Comparison of ENCODE assay signal across 2 cellular contexts in genomic region chr1:27705545-27705944, GRCh38.
TF ChIP-seq lines count a peak whose summit lies in the region.

No MANE protein-coding gene starts in this region.

TF ChIP-seq in HEK293, 187 proteins besides CTCF, POLR2A, EP300 and RAD21 (continued from another document):
- no peak for TF ChIP-seq ZNF398 (tag by site-specific recombination; IDR thresholded peaks at IDR 0.05)
- TF ChIP-seq ZNF585B (tag by site-specific recombination; IDR thresholded peaks at IDR 0.05), result no peak
- 0 out of 2 replicates have a peak, but pooled peaks have one; percentile 58 for TF ChIP-seq ZNF121 (tag by site-specific recombination; IDR thresholded peaks at IDR 0.05)
- no peak for TF ChIP-seq ZBTB1 (tag by site-specific recombination; IDR thresholded peaks at IDR 0.05)

TF ChIP-seq in K562, 482 proteins besides CTCF, POLR2A, EP300 and RAD21 (continued from another document):
- no peak for TF ChIP-seq E2F4 (CRISPR knock-in tag; IDR thresholded peaks at IDR 0.05; ENCODE audit: low read depth)
